ENCODE assay signal across 10 cellular contexts in the genomic region with DNA sequence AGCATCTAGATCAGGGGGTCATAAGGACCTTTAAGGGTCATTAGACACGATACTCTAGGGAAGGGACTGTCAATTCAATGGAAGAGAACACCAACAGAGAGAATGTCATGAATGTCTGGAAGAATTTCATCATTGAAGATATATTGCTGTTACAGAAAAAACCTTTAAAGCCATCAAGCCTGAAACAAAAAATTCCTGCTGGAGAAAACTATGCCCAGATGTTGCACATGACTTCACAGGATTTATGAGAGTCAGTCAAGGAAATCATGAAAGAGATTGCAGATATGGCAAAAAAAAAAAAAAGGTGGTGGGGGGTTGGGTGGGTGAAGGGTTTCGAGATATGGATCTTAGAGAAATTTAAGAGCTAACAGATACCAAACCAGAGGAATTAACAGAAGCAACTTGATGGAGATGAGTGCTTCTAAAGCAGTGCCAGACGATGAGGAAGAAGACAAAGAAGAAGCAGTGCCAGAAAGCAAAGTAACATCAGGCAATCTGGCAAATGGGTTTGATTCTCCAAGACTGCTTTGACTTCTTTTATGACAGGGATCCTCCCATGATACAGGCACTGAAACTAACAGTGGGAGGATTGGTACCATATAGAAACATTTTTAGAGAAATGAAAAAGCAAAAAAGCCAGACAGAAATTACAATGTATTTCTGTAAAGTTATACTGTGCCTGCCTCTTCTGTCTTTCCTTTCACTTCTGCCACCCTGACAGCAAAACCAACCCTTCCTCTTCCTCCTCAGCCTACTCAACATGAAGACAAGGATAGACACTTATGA. TPM values are rescaled to one million over a fixed set of nuclear protein-coding genes. Genes with fewer than 3 reads are reported as not detected.
A peak's percentile ranks its signal among the peaks of the same experiment; 100 is the strongest.
DNase-seq lines count a peak whose midpoint lies in the region; ATAC-seq and TF ChIP-seq lines count a peak whose summit lies in the region.
"Had no signal": no experiment of that assay in that cellular context is flagged by ENCODE, and none has a peak within 500 bp of the region (broad histone marks: within the 10 kb centered on the region; RNA-seq: fewer than 3 reads in every experiment).

No MANE protein-coding gene starts in this region.

- DNase-seq in CD4-positive, alpha-beta T cell = no peak
- DNase-seq in fibroblast of the aortic adventitia (ENCODE audit: low read depth) (peak; percentile 43), inferior parietal cortex (ENCODE audit: extremely low spot score) (no peak), NCI-H2029 treated with DMSO at 0.1 percent for 48 hours (lab: John Stamatoyannopoulos, UW) (no peak), GM10266 (ENCODE audit: extremely low spot score) (no peak)
- DNase-seq in activated naive CD4-positive, alpha-beta T cell treated with anti-CD3 and anti-CD28 coated beads for 36 hours = no peak
- DNase-seq: activated effector memory CD4-positive, alpha-beta T cell treated with Interleukin-2 at 50 U/mL for 16 hours; NCI-H2227 treated with DMSO at 0.1 percent for 48 hours had no signal

- no peaks in the 10 kb centered on the region for H3K27me3 Mint-ChIP-seq in CD4-positive, alpha-beta T cell
- H3K27me3 Mint-ChIP-seq in activated naive CD4-positive, alpha-beta T cell treated with anti-CD3 and anti-CD28 coated beads for 36 hours (ENCODE audit: low read depth) = no peaks in the 10 kb centered on the region

- POLR2A ChIA-PET in CD4-positive, alpha-beta T cell (lab: Charles Lee) = interaction anchor here (1.0 kb wide), 1 partner anchor 30 kb away, joined by 4 read pairs; no protein-coding TSS in a partner anchor

- H3K36me3 Mint-ChIP-seq in CD4-positive, alpha-beta T cell (ENCODE audit: low read depth) = no peaks in the 10 kb centered on the region
- no peaks in the 10 kb centered on the region for H3K36me3 Mint-ChIP-seq in activated naive CD4-positive, alpha-beta T cell treated with anti-CD3 and anti-CD28 coated beads for 36 hours (ENCODE audit: low read depth)

- H3K9me3 ChIP-seq in CD4-positive, alpha-beta T cell (ENCODE audit: control insufficient read depth, low read length) = no peaks in the 10 kb centered on the region

- H3K4me3 Mint-ChIP-seq in CD4-positive, alpha-beta T cell = peak overlapping the region; percentile 25
- no peak overlapping the region for H3K4me3 Mint-ChIP-seq in activated naive CD4-positive, alpha-beta T cell treated with anti-CD3 and anti-CD28 coated beads for 36 hours

- ATAC-seq in CD4-positive, alpha-beta T cell (ENCODE audit: poor library complexity) = no peak
- ATAC-seq in GM21367 (IDR thresholded peaks at IDR 0.05; ENCODE audit: unreplicated experiment) (peak; percentile 53), HG03460 (IDR thresholded peaks at IDR 0.05; ENCODE audit: unreplicated experiment) (peak; percentile 51)

- no peak overlapping the region for H3K4me3 ChIP-seq in fibroblast of the aortic adventitia (ENCODE audit: low read depth, low read length)

- intact Hi-C loops in CD4-positive, alpha-beta T cell (cut with DNase I, micrococcal nuclease) = no loop called here
- intact Hi-C loops in activated naive CD4-positive, alpha-beta T cell treated with anti-CD3 and anti-CD28 coated beads for 36 hours (cut with micrococcal nuclease) = loop anchor here (1.0 kb wide), 1 partner anchor 84 kb away; no protein-coding TSS in a partner anchor

- H3K27ac ChIP-seq in CD4-positive, alpha-beta T cell (ENCODE audit: low read depth, low read length) = no peak overlapping the region

- H3K27me3 ChIP-seq in CD4-positive, alpha-beta T cell (ENCODE audit: control insufficient read depth, insufficient read depth, low read length) = no peaks in the 10 kb centered on the region

- no peak for TF ChIP-seq CTCF in CD4-positive, alpha-beta T cell (IDR thresholded peaks at IDR 0.05)
- TF ChIP-seq CTCF in fibroblast of the aortic adventitia (IDR thresholded peaks at IDR 0.05; ENCODE audit: insufficient read depth, low read length) (no peak), GM10266 (IDR thresholded peaks at IDR 0.05; ENCODE audit: control insufficient read depth, insufficient read depth, low read depth, missing control alignments) (no peak)

- CTCF ChIA-PET in CD4-positive, alpha-beta T cell (lab: Charles Lee) = no interaction called here
- CTCF ChIA-PET in activated naive CD4-positive, alpha-beta T cell treated with anti-CD3 and anti-CD28 coated beads for 36 hours (lab: Charles Lee) = interaction anchor here (0.8 to 1.3 kb wide), 2 partner anchors 29 to 33 kb away, joined by 3 read pairs; no protein-coding TSS in a partner anchor

- no peaks in the 10 kb centered on the region for H3K9me3 Mint-ChIP-seq in CD4-positive, alpha-beta T cell
- no peaks in the 10 kb centered on the region for H3K9me3 Mint-ChIP-seq in activated naive CD4-positive, alpha-beta T cell treated with anti-CD3 and anti-CD28 coated beads for 36 hours

- no peak overlapping the region for H3K27ac Mint-ChIP-seq in CD4-positive, alpha-beta T cell
- H3K27ac Mint-ChIP-seq in activated naive CD4-positive, alpha-beta T cell treated with anti-CD3 and anti-CD28 coated beads for 36 hours = no peak overlapping the region

- H3K4me1 Mint-ChIP-seq in CD4-positive, alpha-beta T cell (ENCODE audit: low read depth) = peaks cover 88% of the 10 kb centered on the region
- H3K4me1 Mint-ChIP-seq in activated naive CD4-positive, alpha-beta T cell treated with anti-CD3 and anti-CD28 coated beads for 36 hours (ENCODE audit: low read depth) = peaks cover 78% of the 10 kb centered on the region

RNA-seq across cellular contexts. Expression of gene MAP4K3, which starts 28.5 kb away (rescaled TPM):
- 10 to 100 TPM; 18.4 to 22.5 TPM for total RNA-seq in CD4-positive, alpha-beta T cell
- total RNA-seq in fibroblast of the aortic adventitia (ENCODE audit: low replicate concordance) = 48.0 and 52.4 TPM in 2 replicates
- 10 to 100 TPM; 10.6 to 12.0 TPM for total RNA-seq in activated naive CD4-positive, alpha-beta T cell treated with anti-CD3 and anti-CD28 coated beads for 36 hours
